9 cellular contexts compared by ENCODE assay signal in genomic region chrX:24676403-24677024, GRCh38. TPM values are rescaled to one million over a fixed set of nuclear protein-coding genes. Genes with fewer than 3 reads are reported as not detected.
DNase-seq lines count a peak whose midpoint lies in the region; ATAC-seq and TF ChIP-seq lines count a peak whose summit lies in the region.
"Had no signal": no experiment of that assay in that cellular context is flagged by ENCODE, and none has a peak within 500 bp of the region (broad histone marks: within the 10 kb centered on the region; RNA-seq: fewer than 3 reads in every experiment).

No MANE protein-coding gene starts in this region.

- no peak overlapping the region for H3K4me2 ChIP-seq in Karpas-422 (ENCODE audit: low read depth, low read length, poor library complexity, severe bottlenecking)

- peak; percentile 67 for TF ChIP-seq CTCF in choroid plexus epithelial cell (conservative IDR thresholded peaks at IDR 0.05; ENCODE audit: low read depth, low read length)
- peak; percentile 79 for TF ChIP-seq CTCF in neural crest cell (conservative IDR thresholded peaks at IDR 0.05)

- no peaks in the 10 kb centered on the region for H3K27me3 Mint-ChIP-seq in neural crest cell (ENCODE audit: low read depth)
- peaks cover 4% of the 10 kb centered on the region for H3K27me3 Mint-ChIP-seq in activated naive CD8-positive, alpha-beta T cell treated with anti-CD3 and anti-CD28 coated beads, Interleukin-2, amount 50 U/mL, for 24 hours

- peaks cover 5% of the 10 kb centered on the region for H3K9me3 Mint-ChIP-seq in neural crest cell
- no peaks in the 10 kb centered on the region for H3K9me3 Mint-ChIP-seq in activated naive CD8-positive, alpha-beta T cell treated with anti-CD3 and anti-CD28 coated beads, Interleukin-2, amount 50 U/mL, for 24 hours
- H3K9me3 Mint-ChIP-seq: T-helper 1 cell treated with Interleukin-12 subunit alpha and Interleukin-12 subunit beta and Interleukin-4 antibody, amounts not matched to agents 30 μg/mL and 1 μg/mL, for 36 hours had no signal

- H3K4me3 ChIP-seq in Karpas-422 (ENCODE audit: low read length) (no peak overlapping the region), choroid plexus epithelial cell (ENCODE audit: low read depth, low read length) (no peak overlapping the region)

- no peak for ATAC-seq in activated naive CD8-positive, alpha-beta T cell treated with anti-CD3 and anti-CD28 coated beads, Interleukin-2, amount 50 U/mL, for 24 hours

- no peaks in the 10 kb centered on the region for H3K4me1 ChIP-seq in Karpas-422 (ENCODE audit: low read length)

- peak; percentile 61 for DNase-seq in DMS 273 (lab: John Stamatoyannopoulos, UW; ENCODE audit: unreplicated experiment)
- DNase-seq in DMS 273 treated with DMSO at 0.1 percent for 48 hours (lab: John Stamatoyannopoulos, UW) = no peak
- peak; percentile 65 for DNase-seq in Karpas-422
- peak; percentile 18 for DNase-seq in choroid plexus epithelial cell (ENCODE audit: low read depth)
- DNase-seq in neural crest cell (ENCODE audit: low read depth, low spot score) = no peak
- DNase-seq in activated naive CD8-positive, alpha-beta T cell treated with anti-CD3 and anti-CD28 coated beads, Interleukin-2, amount 50 U/mL, for 24 hours = no peak
- DNase-seq in C1 segment of cervical spinal cord (lab: John Stamatoyannopoulos, UW) = no peak
- no peak for DNase-seq in Ammon's horn (ENCODE audit: low spot score)

- H3K27ac Mint-ChIP-seq in neural crest cell (ENCODE audit: unreplicated experiment) = no peak overlapping the region
- no peak overlapping the region for H3K27ac Mint-ChIP-seq in activated naive CD8-positive, alpha-beta T cell treated with anti-CD3 and anti-CD28 coated beads, Interleukin-2, amount 50 U/mL, for 24 hours
- H3K27ac Mint-ChIP-seq: T-helper 1 cell treated with Interleukin-12 subunit alpha and Interleukin-12 subunit beta and Interleukin-4 antibody, amounts not matched to agents 30 μg/mL and 1 μg/mL, for 36 hours had no signal

- H3K36me3 ChIP-seq in Karpas-422 (ENCODE audit: insufficient read depth, low read length) = no peaks in the 10 kb centered on the region

- H3K9ac ChIP-seq in Karpas-422 (ENCODE audit: low read length) = no peak overlapping the region

- no peaks in the 10 kb centered on the region for H3K9me3 ChIP-seq in Karpas-422 (ENCODE audit: low read length)

- peaks cover 30% of the 10 kb centered on the region for H3K4me1 Mint-ChIP-seq in neural crest cell
- peaks cover 4% of the 10 kb centered on the region for H3K4me1 Mint-ChIP-seq in activated naive CD8-positive, alpha-beta T cell treated with anti-CD3 and anti-CD28 coated beads, Interleukin-2, amount 50 U/mL, for 24 hours

- H4K20me1 ChIP-seq in Karpas-422 (ENCODE audit: insufficient read depth, low read depth, low read length) = no peaks in the 10 kb centered on the region

- H3K36me3 Mint-ChIP-seq in neural crest cell (ENCODE audit: low read depth) = no peaks in the 10 kb centered on the region
- H3K36me3 Mint-ChIP-seq in activated naive CD8-positive, alpha-beta T cell treated with anti-CD3 and anti-CD28 coated beads, Interleukin-2, amount 50 U/mL, for 24 hours (ENCODE audit: low read depth) = no peaks in the 10 kb centered on the region

- H3K4me3 Mint-ChIP-seq in neural crest cell = no peak overlapping the region
- H3K4me3 Mint-ChIP-seq in activated naive CD8-positive, alpha-beta T cell treated with anti-CD3 and anti-CD28 coated beads, Interleukin-2, amount 50 U/mL, for 24 hours = no peak overlapping the region
- H3K4me3 Mint-ChIP-seq: T-helper 1 cell treated with Interleukin-12 subunit alpha and Interleukin-12 subunit beta and Interleukin-4 antibody, amounts not matched to agents 30 μg/mL and 1 μg/mL, for 36 hours had no signal

- H3K27ac ChIP-seq in Karpas-422 (ENCODE audit: low read length) = no peak overlapping the region

- H3K9me2 ChIP-seq in Karpas-422 (replicated peaks; ENCODE audit: insufficient read depth, low read length) = no peaks in the 10 kb centered on the region

- H2AFZ ChIP-seq in Karpas-422 (ENCODE audit: low read length) = no peak overlapping the region

- H3K27me3 ChIP-seq in Karpas-422 (ENCODE audit: low read length) = no peaks in the 10 kb centered on the region

- no peaks in the 10 kb centered on the region for H3K79me2 ChIP-seq in Karpas-422 (ENCODE audit: low read length)

RNA-seq across cellular contexts. Expression of gene POLA1, which starts 17.2 kb away (rescaled TPM):
- 22.4 and 26.7 TPM in 2 replicates for total RNA-seq in Karpas-422 (2014; rRNA removed; shearing (Covaris generic); ENCODE audit: low replicate concordance)
- total RNA-seq in neural crest cell = 76.5 and 77.7 TPM in 2 replicates

RNA-seq across cellular contexts. Expression of gene PCYT1B, which starts 29.4 kb away (rescaled TPM):
- total RNA-seq in Karpas-422 (2014; rRNA removed; shearing (Covaris generic); ENCODE audit: low replicate concordance) = 0.04 and 0.18 TPM in 2 replicates
- 32.3 and 34.0 TPM in 2 replicates for total RNA-seq in neural crest cell

Comparison
In these comparisons a context has a peak if more than half of its experiments do, and no peak if none do; other contexts are left out.
1. DNase-seq: peak in DMS 273 (single experiment), Karpas-422 (single experiment) and choroid plexus epithelial cell (single experiment); none in DMS 273 treated with DMSO at 0.1 percent for 48 hours (single experiment), neural crest cell (single experiment), activated naive CD8-positive, alpha-beta T cell treated with anti-CD3 and anti-CD28 coated beads, Interleukin-2, amount 50 U/mL, for 24 hours (single experiment), C1 segment of cervical spinal cord (0 of 14) and Ammon's horn (single experiment).
2. RNA of gene PCYT1B, which starts 29.4 kb away (total RNA-seq): 32.3 to 34.0 TPM in neural crest cell; 0.04 to 0.18 TPM in Karpas-422; every median in the first group is over 10 times any median in the second.